Comparison of ENCODE assay signal across 8 cellular contexts in genomic region chr13:99357149-99357596, GRCh38. TPM values are rescaled to one million over a fixed set of nuclear protein-coding genes. Genes with fewer than 3 reads are reported as not detected.
DNase-seq lines count a peak whose midpoint lies in the region; ATAC-seq and TF ChIP-seq lines count a peak whose summit lies in the region.

No MANE protein-coding gene starts in this region.

- no peak overlapping the region for H3K9ac ChIP-seq in MM.1S (ENCODE audit: low read length)

- WGBS in thyroid gland, 2 donors = 59 to 65% methylated on average over 8 of the region's 8 CpGs

- H2AFZ ChIP-seq in MM.1S (ENCODE audit: low read length) = no peak overlapping the region

- H3K27me3 ChIP-seq in left lung = no peaks in the 10 kb centered on the region
- no peaks in the 10 kb centered on the region for H3K27me3 ChIP-seq in MM.1S (replicated peaks; ENCODE audit: insufficient read depth, low read length)
- H3K27me3 ChIP-seq in thyroid gland = no peaks in the 10 kb centered on the region

- no peaks in the 10 kb centered on the region for H4K20me1 ChIP-seq in MM.1S (ENCODE audit: insufficient read depth, low read length)

- peaks cover 10% of the 10 kb centered on the region for H3F3A ChIP-seq in MM.1S (ENCODE audit: insufficient read depth, low read length)

- TF ChIP-seq CTCF in left lung (IDR thresholded peaks at IDR 0.05) (no peak), MM.1S (IDR thresholded peaks at IDR 0.05; ENCODE audit: low read length) (no peak), thyroid gland (IDR thresholded peaks at IDR 0.05) (no peak)

- H3K4me3 ChIP-seq in left lung (no peak overlapping the region), MM.1S (ENCODE audit: low read length) (no peak overlapping the region), thyroid gland (replicated peaks in 1 of 3) (no peak overlapping the region)

- ATAC-seq in GM18861 (IDR thresholded peaks at IDR 0.05; ENCODE audit: unreplicated experiment) (peak; percentile 28), HG03045 (IDR thresholded peaks at IDR 0.05; ENCODE audit: unreplicated experiment) (peak; percentile 35), left lung (peak; percentile 44)

- H3K4me1 ChIP-seq in left lung (peaks cover 9 to 44% of the 10 kb centered on the region in 2 donors), MM.1S (ENCODE audit: low read length) (peaks cover 23% of the 10 kb centered on the region), thyroid gland (peaks cover 3 to 15% of the 10 kb centered on the region in 2 donors)

- no peak for TF ChIP-seq POLR2A in thyroid gland (IDR thresholded peaks at IDR 0.05)

- peaks cover 0 to 44% of the 10 kb centered on the region in 2 donors for H3K36me3 ChIP-seq in left lung
- no peaks in the 10 kb centered on the region for H3K36me3 ChIP-seq in MM.1S (replicated peaks; ENCODE audit: insufficient read depth, low read length)
- peaks cover 0 to 5% of the 10 kb centered on the region in 2 donors for H3K36me3 ChIP-seq in thyroid gland

- no peak overlapping the region for H3K4me2 ChIP-seq in MM.1S (ENCODE audit: low read depth, low read length)

- no peaks in the 10 kb centered on the region for H3K79me2 ChIP-seq in MM.1S (ENCODE audit: low read length)

- peak; percentile 83 for DNase-seq in activated effector memory CD4-positive, alpha-beta T cell treated with anti-CD3 and anti-CD28 coated beads, Interleukin-2, amount 50 U/mL, for 16 hours
- DNase-seq in left lung = no peak
- DNase-seq in MM.1S = no peak
- no peak for DNase-seq in NCI-H1417 (lab: John Stamatoyannopoulos, UW)
- DNase-seq in NCI-H187 (lab: John Stamatoyannopoulos, UW) = no peak
- no peak for DNase-seq in thyroid gland

- H3K27ac ChIP-seq in left lung (peak overlapping the region; percentile 64 to 73), MM.1S (ENCODE audit: low read length) (no peak overlapping the region), thyroid gland (peak overlapping the region in 1 of 3 donors; percentile 25)

- intact Hi-C loops in left lung (cut with DNase I) = no loop called here
- intact Hi-C loops in thyroid gland (cut with DNase I) = no loop called here

- no peaks in the 10 kb centered on the region for H3K9me2 ChIP-seq in MM.1S (replicated peaks; ENCODE audit: insufficient read depth, low read length)

- H3K9me3 ChIP-seq in left lung (no peaks in the 10 kb centered on the region), MM.1S (replicated peaks; ENCODE audit: insufficient read depth, low read length) (no peaks in the 10 kb centered on the region), thyroid gland (no peaks in the 10 kb centered on the region)

RNA-seq across cellular contexts. Expression of gene GPR183, which starts 50.0 kb away (rescaled TPM):
- total RNA-seq in left lung (10 to 100 TPM in 1 of 2 donors, 1 to 10 TPM in 1; 7.4 to 10.9 TPM), thyroid gland (1 to 10 TPM; 2.5 to 9.7 (median 5.1) TPM)
